1 cellular context compared by ENCODE assay signal in the genomic region with DNA sequence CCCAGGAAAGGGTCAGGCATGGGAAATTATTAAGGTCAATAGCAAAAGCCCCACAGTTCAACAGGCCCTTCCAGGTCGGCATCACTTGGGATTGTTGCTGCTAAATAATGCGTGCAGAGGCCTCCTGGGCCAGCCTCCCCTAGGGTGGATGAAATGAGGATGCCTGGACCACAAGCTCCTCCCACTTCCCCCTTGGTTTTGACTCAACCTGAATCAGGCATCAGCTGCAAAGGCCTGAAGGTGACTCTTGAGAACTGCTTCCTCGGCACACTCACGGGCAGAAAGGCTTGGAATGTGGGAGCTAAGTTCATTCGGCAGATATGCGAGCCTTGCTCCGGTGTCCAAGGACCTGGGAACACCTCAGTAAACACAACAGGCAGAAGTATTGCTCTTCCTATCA.
TF ChIP-seq lines count a peak whose summit lies in the region.

No MANE protein-coding gene starts in this region.

TF ChIP-seq in GM12878, 131 proteins besides CTCF, POLR2A, EP300 and RAD21 (continued from another document and continues in another):
- TF ChIP-seq, protein P1, sequence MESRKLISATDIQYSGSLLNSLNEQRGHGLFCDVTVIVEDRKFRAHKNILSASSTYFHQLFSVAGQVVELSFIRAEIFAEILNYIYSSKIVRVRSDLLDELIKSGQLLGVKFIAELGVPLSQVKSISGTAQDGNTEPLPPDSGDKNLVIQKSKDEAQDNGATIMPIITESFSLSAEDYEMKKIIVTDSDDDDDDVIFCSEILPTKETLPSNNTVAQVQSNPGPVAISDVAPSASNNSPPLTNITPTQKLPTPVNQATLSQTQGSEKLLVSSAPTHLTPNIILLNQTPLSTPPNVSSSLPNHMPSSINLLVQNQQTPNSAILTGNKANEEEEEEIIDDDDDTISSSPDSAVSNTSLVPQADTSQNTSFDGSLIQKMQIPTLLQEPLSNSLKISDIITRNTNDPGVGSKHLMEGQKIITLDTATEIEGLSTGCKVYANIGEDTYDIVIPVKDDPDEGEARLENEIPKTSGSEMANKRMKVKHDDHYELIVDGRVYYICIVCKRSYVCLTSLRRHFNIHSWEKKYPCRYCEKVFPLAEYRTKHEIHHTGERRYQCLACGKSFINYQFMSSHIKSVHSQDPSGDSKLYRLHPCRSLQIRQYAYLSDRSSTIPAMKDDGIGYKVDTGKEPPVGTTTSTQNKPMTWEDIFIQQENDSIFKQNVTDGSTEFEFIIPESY (IDR thresholded peaks at IDR 0.05), result no peak
- TF ChIP-seq TCF12 (IDR thresholded peaks at IDR 0.05; ENCODE audit: low read depth, low read length) (peak; percentile 95), IKZF1 (conservative IDR thresholded peaks at IDR 0.05) (peak; percentile 40; the same call in 1 of the 2 replicates), SUPT20H (IDR thresholded peaks at IDR 0.05; ENCODE audit: borderline replicate concordance, control insufficient read depth, low read depth, low read length) (no peak), RAD51 (IDR thresholded peaks at IDR 0.05) (no peak), RFX5 (IDR thresholded peaks at IDR 0.05; ENCODE audit: low read depth, low read length) (no peak), ZNF274 (IDR thresholded peaks at IDR 0.05; ENCODE audit: insufficient read depth, insufficient read length) (no peak), TCF3 (IDR thresholded peaks at IDR 0.05; ENCODE audit: borderline replicate concordance, insufficient read depth, low read depth, low read length) (peak; percentile 95), CREB1 (IDR thresholded peaks at IDR 0.05; ENCODE audit: low read depth) (0 out of 2 replicates have a peak, but pooled peaks have one; percentile 48), YY1 (IDR thresholded peaks at IDR 0.05; ENCODE audit: low read depth, low read length) (0 out of 2 replicates have a peak, but pooled peaks have one; percentile 54), SREBF2 (IDR thresholded peaks at IDR 0.05; ENCODE audit: low read length) (no peak), ZNF217 (IDR thresholded peaks at IDR 0.05) (no peak), RELA (IDR thresholded peaks at IDR 0.05; ENCODE audit: borderline replicate concordance, partially characterized antibody) (no peak), TCF7 (IDR thresholded peaks at IDR 0.05; ENCODE audit: borderline replicate concordance) (peak; percentile 62; the same call in 1 of the 2 replicates), ZNF207 (IDR thresholded peaks at IDR 0.05; ENCODE audit: borderline replicate concordance) (no peak), SP1 (IDR thresholded peaks at IDR 0.05; ENCODE audit: low read depth, low read length) (peak; percentile 71), CEBPB (IDR thresholded peaks at IDR 0.05; ENCODE audit: borderline replicate concordance in 1 of 2, low read depth in 2 of 2, low read length in 2 of 2) (no peak), ZNF24 (IDR thresholded peaks at IDR 0.05) (no peak), PML (IDR thresholded peaks at IDR 0.05; ENCODE audit: low read length) (no peak), EZH2 (IDR thresholded peaks at IDR 0.05; ENCODE audit: borderline replicate concordance, control insufficient read depth, low read depth, low read length) (no peak), PAX8 (IDR thresholded peaks at IDR 0.05) (no peak), CHD2 (IDR thresholded peaks at IDR 0.05; ENCODE audit: borderline replicate concordance, low read depth, low read length) (no peak), CBX3 (IDR thresholded peaks at IDR 0.05; ENCODE audit: borderline replicate concordance, low read depth) (no peak), JUNB (IDR thresholded peaks at IDR 0.05) (peak; percentile 96), STAT1 (conservative IDR thresholded peaks at IDR 0.05) (no peak), IKZF2 (IDR thresholded peaks at IDR 0.05) (peak; percentile 31 to 66; a peak in 3 of 4 replicates), NFIC (IDR thresholded peaks at IDR 0.05; ENCODE audit: low read depth, low read length) (peak; percentile 78; the same call in 1 of the 2 replicates)
- TF ChIP-seq, protein P2, sequence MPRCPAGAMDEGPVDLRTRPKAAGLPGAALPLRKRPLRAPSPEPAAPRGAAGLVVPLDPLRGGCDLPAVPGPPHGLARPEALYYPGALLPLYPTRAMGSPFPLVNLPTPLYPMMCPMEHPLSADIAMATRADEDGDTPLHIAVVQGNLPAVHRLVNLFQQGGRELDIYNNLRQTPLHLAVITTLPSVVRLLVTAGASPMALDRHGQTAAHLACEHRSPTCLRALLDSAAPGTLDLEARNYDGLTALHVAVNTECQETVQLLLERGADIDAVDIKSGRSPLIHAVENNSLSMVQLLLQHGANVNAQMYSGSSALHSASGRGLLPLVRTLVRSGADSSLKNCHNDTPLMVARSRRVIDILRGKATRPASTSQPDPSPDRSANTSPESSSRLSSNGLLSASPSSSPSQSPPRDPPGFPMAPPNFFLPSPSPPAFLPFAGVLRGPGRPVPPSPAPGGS (IDR thresholded peaks at IDR 0.05; ENCODE audit: borderline replicate concordance, insufficient read depth, low read depth, low read length, poor library complexity, severe bottlenecking), result peak; percentile 86
- TF ChIP-seq, protein P3, sequence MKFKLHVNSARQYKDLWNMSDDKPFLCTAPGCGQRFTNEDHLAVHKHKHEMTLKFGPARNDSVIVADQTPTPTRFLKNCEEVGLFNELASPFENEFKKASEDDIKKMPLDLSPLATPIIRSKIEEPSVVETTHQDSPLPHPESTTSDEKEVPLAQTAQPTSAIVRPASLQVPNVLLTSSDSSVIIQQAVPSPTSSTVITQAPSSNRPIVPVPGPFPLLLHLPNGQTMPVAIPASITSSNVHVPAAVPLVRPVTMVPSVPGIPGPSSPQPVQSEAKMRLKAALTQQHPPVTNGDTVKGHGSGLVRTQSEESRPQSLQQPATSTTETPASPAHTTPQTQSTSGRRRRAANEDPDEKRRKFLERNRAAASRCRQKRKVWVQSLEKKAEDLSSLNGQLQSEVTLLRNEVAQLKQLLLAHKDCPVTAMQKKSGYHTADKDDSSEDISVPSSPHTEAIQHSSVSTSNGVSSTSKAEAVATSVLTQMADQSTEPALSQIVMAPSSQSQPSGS (IDR thresholded peaks at IDR 0.05; ENCODE audit: low read length), result peak; percentile 55; the same call in 1 of the 2 replicates
- TF ChIP-seq, protein P4, sequence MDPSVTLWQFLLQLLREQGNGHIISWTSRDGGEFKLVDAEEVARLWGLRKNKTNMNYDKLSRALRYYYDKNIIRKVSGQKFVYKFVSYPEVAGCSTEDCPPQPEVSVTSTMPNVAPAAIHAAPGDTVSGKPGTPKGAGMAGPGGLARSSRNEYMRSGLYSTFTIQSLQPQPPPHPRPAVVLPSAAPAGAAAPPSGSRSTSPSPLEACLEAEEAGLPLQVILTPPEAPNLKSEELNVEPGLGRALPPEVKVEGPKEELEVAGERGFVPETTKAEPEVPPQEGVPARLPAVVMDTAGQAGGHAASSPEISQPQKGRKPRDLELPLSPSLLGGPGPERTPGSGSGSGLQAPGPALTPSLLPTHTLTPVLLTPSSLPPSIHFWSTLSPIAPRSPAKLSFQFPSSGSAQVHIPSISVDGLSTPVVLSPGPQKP (IDR thresholded peaks at IDR 0.05; ENCODE audit: low read depth, low read length), result no peak
- TF ChIP-seq, protein P5, sequence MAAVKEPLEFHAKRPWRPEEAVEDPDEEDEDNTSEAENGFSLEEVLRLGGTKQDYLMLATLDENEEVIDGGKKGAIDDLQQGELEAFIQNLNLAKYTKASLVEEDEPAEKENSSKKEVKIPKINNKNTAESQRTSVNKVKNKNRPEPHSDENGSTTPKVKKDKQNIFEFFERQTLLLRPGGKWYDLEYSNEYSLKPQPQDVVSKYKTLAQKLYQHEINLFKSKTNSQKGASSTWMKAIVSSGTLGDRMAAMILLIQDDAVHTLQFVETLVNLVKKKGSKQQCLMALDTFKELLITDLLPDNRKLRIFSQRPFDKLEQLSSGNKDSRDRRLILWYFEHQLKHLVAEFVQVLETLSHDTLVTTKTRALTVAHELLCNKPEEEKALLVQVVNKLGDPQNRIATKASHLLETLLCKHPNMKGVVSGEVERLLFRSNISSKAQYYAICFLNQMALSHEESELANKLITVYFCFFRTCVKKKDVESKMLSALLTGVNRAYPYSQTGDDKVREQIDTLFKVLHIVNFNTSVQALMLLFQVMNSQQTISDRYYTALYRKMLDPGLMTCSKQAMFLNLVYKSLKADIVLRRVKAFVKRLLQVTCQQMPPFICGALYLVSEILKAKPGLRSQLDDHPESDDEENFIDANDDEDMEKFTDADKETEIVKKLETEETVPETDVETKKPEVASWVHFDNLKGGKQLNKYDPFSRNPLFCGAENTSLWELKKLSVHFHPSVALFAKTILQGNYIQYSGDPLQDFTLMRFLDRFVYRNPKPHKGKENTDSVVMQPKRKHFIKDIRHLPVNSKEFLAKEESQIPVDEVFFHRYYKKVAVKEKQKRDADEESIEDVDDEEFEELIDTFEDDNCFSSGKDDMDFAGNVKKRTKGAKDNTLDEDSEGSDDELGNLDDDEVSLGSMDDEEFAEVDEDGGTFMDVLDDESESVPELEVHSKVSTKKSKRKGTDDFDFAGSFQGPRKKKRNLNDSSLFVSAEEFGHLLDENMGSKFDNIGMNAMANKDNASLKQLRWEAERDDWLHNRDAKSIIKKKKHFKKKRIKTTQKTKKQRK (IDR thresholded peaks at IDR 0.05; ENCODE audit: low read depth, low read length), result no peak
- TF ChIP-seq, protein P6, sequence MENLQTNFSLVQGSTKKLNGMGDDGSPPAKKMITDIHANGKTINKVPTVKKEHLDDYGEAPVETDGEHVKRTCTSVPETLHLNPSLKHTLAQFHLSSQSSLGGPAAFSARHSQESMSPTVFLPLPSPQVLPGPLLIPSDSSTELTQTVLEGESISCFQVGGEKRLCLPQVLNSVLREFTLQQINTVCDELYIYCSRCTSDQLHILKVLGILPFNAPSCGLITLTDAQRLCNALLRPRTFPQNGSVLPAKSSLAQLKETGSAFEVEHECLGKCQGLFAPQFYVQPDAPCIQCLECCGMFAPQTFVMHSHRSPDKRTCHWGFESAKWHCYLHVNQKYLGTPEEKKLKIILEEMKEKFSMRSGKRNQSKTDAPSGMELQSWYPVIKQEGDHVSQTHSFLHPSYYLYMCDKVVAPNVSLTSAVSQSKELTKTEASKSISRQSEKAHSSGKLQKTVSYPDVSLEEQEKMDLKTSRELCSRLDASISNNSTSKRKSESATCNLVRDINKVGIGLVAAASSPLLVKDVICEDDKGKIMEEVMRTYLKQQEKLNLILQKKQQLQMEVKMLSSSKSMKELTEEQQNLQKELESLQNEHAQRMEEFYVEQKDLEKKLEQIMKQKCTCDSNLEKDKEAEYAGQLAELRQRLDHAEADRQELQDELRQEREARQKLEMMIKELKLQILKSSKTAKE (IDR thresholded peaks at IDR 0.05; ENCODE audit: low read depth, poor library complexity, severe bottlenecking), result no peak
- TF ChIP-seq, protein P7, sequence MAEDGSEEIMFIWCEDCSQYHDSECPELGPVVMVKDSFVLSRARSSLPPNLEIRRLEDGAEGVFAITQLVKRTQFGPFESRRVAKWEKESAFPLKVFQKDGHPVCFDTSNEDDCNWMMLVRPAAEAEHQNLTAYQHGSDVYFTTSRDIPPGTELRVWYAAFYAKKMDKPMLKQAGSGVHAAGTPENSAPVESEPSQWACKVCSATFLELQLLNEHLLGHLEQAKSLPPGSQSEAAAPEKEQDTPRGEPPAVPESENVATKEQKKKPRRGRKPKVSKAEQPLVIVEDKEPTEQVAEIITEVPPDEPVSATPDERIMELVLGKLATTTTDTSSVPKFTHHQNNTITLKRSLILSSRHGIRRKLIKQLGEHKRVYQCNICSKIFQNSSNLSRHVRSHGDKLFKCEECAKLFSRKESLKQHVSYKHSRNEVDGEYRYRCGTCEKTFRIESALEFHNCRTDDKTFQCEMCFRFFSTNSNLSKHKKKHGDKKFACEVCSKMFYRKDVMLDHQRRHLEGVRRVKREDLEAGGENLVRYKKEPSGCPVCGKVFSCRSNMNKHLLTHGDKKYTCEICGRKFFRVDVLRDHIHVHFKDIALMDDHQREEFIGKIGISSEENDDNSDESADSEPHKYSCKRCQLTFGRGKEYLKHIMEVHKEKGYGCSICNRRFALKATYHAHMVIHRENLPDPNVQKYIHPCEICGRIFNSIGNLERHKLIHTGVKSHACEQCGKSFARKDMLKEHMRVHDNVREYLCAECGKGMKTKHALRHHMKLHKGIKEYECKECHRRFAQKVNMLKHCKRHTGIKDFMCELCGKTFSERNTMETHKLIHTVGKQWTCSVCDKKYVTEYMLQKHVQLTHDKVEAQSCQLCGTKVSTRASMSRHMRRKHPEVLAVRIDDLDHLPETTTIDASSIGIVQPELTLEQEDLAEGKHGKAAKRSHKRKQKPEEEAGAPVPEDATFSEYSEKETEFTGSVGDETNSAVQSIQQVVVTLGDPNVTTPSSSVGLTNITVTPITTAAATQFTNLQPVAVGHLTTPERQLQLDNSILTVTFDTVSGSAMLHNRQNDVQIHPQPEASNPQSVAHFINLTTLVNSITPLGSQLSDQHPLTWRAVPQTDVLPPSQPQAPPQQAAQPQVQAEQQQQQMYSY (CRISPR knock-in tag; IDR thresholded peaks at IDR 0.05), result no peak
- TF ChIP-seq, protein P8, sequence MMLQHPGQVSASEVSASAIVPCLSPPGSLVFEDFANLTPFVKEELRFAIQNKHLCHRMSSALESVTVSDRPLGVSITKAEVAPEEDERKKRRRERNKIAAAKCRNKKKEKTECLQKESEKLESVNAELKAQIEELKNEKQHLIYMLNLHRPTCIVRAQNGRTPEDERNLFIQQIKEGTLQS (IDR thresholded peaks at IDR 0.05; ENCODE audit: borderline replicate concordance, extremely low read depth, low read depth, low read length), result no peak
- TF ChIP-seq, protein P9, sequence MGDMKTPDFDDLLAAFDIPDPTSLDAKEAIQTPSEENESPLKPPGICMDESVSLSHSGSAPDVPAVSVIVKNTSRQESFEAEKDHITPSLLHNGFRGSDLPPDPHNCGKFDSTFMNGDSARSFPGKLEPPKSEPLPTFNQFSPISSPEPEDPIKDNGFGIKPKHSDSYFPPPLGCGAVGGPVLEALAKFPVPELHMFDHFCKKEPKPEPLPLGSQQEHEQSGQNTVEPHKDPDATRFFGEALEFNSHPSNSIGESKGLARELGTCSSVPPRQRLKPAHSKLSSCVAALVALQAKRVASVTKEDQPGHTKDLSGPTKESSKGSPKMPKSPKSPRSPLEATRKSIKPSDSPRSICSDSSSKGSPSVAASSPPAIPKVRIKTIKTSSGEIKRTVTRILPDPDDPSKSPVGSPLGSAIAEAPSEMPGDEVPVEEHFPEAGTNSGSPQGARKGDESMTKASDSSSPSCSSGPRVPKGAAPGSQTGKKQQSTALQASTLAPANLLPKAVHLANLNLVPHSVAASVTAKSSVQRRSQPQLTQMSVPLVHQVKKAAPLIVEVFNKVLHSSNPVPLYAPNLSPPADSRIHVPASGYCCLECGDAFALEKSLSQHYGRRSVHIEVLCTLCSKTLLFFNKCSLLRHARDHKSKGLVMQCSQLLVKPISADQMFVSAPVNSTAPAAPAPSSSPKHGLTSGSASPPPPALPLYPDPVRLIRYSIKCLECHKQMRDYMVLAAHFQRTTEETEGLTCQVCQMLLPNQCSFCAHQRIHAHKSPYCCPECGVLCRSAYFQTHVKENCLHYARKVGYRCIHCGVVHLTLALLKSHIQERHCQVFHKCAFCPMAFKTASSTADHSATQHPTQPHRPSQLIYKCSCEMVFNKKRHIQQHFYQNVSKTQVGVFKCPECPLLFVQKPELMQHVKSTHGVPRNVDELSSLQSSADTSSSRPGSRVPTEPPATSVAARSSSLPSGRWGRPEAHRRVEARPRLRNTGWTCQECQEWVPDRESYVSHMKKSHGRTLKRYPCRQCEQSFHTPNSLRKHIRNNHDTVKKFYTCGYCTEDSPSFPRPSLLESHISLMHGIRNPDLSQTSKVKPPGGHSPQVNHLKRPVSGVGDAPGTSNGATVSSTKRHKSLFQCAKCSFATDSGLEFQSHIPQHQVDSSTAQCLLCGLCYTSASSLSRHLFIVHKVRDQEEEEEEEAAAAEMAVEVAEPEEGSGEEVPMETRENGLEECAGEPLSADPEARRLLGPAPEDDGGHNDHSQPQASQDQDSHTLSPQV (IDR thresholded peaks at IDR 0.05), result no peak
